In genomic region chr19:36851898-36852297, GRCh38 we compare ENCODE assay signal across 11 cellular contexts. TPM values are rescaled to one million over a fixed set of nuclear protein-coding genes. Genes with fewer than 3 reads are reported as not detected.
A peak's percentile ranks its signal among the peaks of the same experiment; 100 is the strongest.
DNase-seq lines count a peak whose midpoint lies in the region; FAIRE-seq and TF ChIP-seq lines count a peak whose summit lies in the region.
"Had no signal": no experiment of that assay in that cellular context is flagged by ENCODE, and none has a peak within 500 bp of the region (broad histone marks: within the 10 kb centered on the region; RNA-seq: fewer than 3 reads in every experiment).

No MANE protein-coding gene starts in this region.

- TF ChIP-seq EP300 in esophagus muscularis mucosa (IDR thresholded peaks at IDR 0.05), result no peak

- DNase-seq in esophagus muscularis mucosa (ENCODE audit: extremely low spot score), result no peak
- DNase-seq in activated CD4-positive, CD25-positive, alpha-beta regulatory T cell treated with anti-CD3 and anti-CD28 coated beads, Interleukin-2, amount 50 U/mL, for 72 hours, result no peak
- no peak for DNase-seq in small intestine
- no peak for DNase-seq in globus pallidus (ENCODE audit: low spot score)
- DNase-seq in NCI-H1417 (lab: John Stamatoyannopoulos, UW), result no peak
- DNase-seq: foreskin melanocyte, NCI-H187 had no signal

- no peaks in the 10 kb centered on the region for H3K9me3 ChIP-seq in ES-I3 (ENCODE audit: control insufficient read depth, insufficient read depth, low read length)
- H3K9me3 ChIP-seq in OCI-LY1 (ENCODE audit: low read length), result peaks cover 9% of the 10 kb centered on the region
- peaks cover 0 to 19% (median 12%) of the 10 kb centered on the region in 4 donors for H3K9me3 ChIP-seq in esophagus muscularis mucosa
- H3K9me3 ChIP-seq in small intestine (ENCODE audit: control insufficient read depth, low read depth), result no peaks in the 10 kb centered on the region

- no peak for FAIRE-seq in small intestine (lab: Jason Lieb, UNC)

- H3K9ac ChIP-seq in ES-I3 (ENCODE audit: low read depth, low read length) (peak overlapping the region; percentile 76; the same call in 1 of the 2 replicates), OCI-LY1 (ENCODE audit: low read length) (no peak overlapping the region; the same call in 1 of the 2 replicates), rectal smooth muscle tissue (ENCODE audit: low read length) (no peak overlapping the region)

- no peaks in the 10 kb centered on the region for H3K4me1 ChIP-seq in ES-I3 (ENCODE audit: insufficient read depth, low read length)
- H3K4me1 ChIP-seq in OCI-LY1 (ENCODE audit: insufficient read depth, low read length, severe bottlenecking), result peaks cover 7% of the 10 kb centered on the region
- peaks cover 12 to 28% (median 23%) of the 10 kb centered on the region in 4 donors for H3K4me1 ChIP-seq in esophagus muscularis mucosa
- H3K4me1 ChIP-seq in rectal smooth muscle tissue (ENCODE audit: control insufficient read depth, insufficient read depth, low read length), result peaks cover 2% of the 10 kb centered on the region
- peaks cover 2 to 3% of the 10 kb centered on the region in 2 donors for H3K4me1 ChIP-seq in small intestine (ENCODE audit: control insufficient read depth in 2 of 2, insufficient read depth in 1 of 2, low read depth in 1 of 2, low read length in 1 of 2)

- H3K36me3 ChIP-seq in ES-I3 (ENCODE audit: insufficient read depth, low read length), result no peaks in the 10 kb centered on the region
- H3K36me3 ChIP-seq in OCI-LY1 (ENCODE audit: insufficient read depth, low read length), result peaks cover 17% of the 10 kb centered on the region
- peaks cover 4 to 47% (median 27%) of the 10 kb centered on the region in 4 donors for H3K36me3 ChIP-seq in esophagus muscularis mucosa
- H3K36me3 ChIP-seq in rectal smooth muscle tissue (ENCODE audit: control insufficient read depth, insufficient read depth, low read length), result peaks cover 2% of the 10 kb centered on the region
- peaks cover 0 to 10% of the 10 kb centered on the region in 2 donors for H3K36me3 ChIP-seq in small intestine (ENCODE audit: control insufficient read depth in 2 of 2, insufficient read depth in 2 of 2, low read length in 2 of 2)

- H3K27ac ChIP-seq in OCI-LY1 (ENCODE audit: low read depth, low read length, poor library complexity, severe bottlenecking) (no peak overlapping the region), esophagus muscularis mucosa (replicated peaks in 1 of 4) (no peak overlapping the region), rectal smooth muscle tissue (ENCODE audit: low read depth, low read length) (no peak overlapping the region), small intestine (ENCODE audit: low read depth in 1 of 2, low read length in 1 of 2) (no peak overlapping the region)

- no peaks in the 10 kb centered on the region for H3K9me2 ChIP-seq in OCI-LY1 (ENCODE audit: low read depth, low read length)

- H3K4me2 ChIP-seq in OCI-LY1 (ENCODE audit: low read length), result peak overlapping the region; percentile 91

- H3K27me3 ChIP-seq in OCI-LY1 (ENCODE audit: insufficient read depth, low read length) (no peaks in the 10 kb centered on the region), esophagus muscularis mucosa (no peaks in the 10 kb centered on the region), rectal smooth muscle tissue (ENCODE audit: control insufficient read depth, insufficient read depth, low read length) (no peaks in the 10 kb centered on the region), small intestine (ENCODE audit: control insufficient read depth in 2 of 2, insufficient read depth in 2 of 2, low read length in 2 of 2) (no peaks in the 10 kb centered on the region)

- no peaks in the 10 kb centered on the region for H4K20me1 ChIP-seq in OCI-LY1 (ENCODE audit: insufficient read depth, low read length)

- TF ChIP-seq CTCF in OCI-LY1 (IDR thresholded peaks at IDR 0.05; ENCODE audit: low read length), result no peak
- no peak for TF ChIP-seq CTCF in esophagus muscularis mucosa (IDR thresholded peaks at IDR 0.05)

- H3K4me3 ChIP-seq in OCI-LY1 (ENCODE audit: low read depth, low read length, poor library complexity, severe bottlenecking) (peak overlapping the region; percentile 72), esophagus muscularis mucosa (peak overlapping the region; percentile 66 to 95 (median 76)), rectal smooth muscle tissue (ENCODE audit: low read length) (peak overlapping the region; percentile 94), small intestine (ENCODE audit: low read depth in 1 of 2, low read length in 2 of 2) (no peak overlapping the region)

- 95% methylated on average over 3 of the region's 3 CpGs for WGBS in esophagus muscularis mucosa
- 92 to 100% (median 98%) methylated on average over 3 of the region's 3 CpGs for WGBS in small intestine, 3 donors

- intact Hi-C loops in esophagus muscularis mucosa (cut with DNase I), result loop anchor here (5.0 to 10.0 kb wide), 2 partner anchors 65 to 167 kb away; partner anchors contain the start of genes ZNF567, ZNF568 and ZNF829

- H3F3A ChIP-seq in OCI-LY1 (ENCODE audit: insufficient read depth, low read length), result no peaks in the 10 kb centered on the region

- peaks cover 7% of the 10 kb centered on the region for H3K79me2 ChIP-seq in OCI-LY1 (ENCODE audit: insufficient read depth, low read length)

- no peak for TF ChIP-seq POLR2A in esophagus muscularis mucosa (IDR thresholded peaks at IDR 0.05; ENCODE audit: low read depth)

- H2AFZ ChIP-seq in OCI-LY1 (ENCODE audit: low read length), result no peak overlapping the region

RNA-seq across cellular contexts. Expression of gene ZNF345, which starts 1.2 kb away (rescaled TPM):
- total RNA-seq in esophagus muscularis mucosa, result 1 to 10 TPM; 3.0 to 6.6 (median 4.3) TPM
- 1 to 10 TPM in 2 of 3 donors, under 1 TPM in 1; 0.54 to 2.2 (median 1.8) TPM for polyA plus RNA-seq in small intestine
- total RNA-seq: HT-29 had no signal

RNA-seq across cellular contexts. Expression of gene ZNF790, which starts 13.7 kb away (rescaled TPM):
- 10 to 100 TPM in 1 of 4 donors, 1 to 10 TPM in 3; 5.8 to 11.1 (median 7.8) TPM for total RNA-seq in esophagus muscularis mucosa
- 1 to 10 TPM; 1.1 to 2.4 (median 1.4) TPM for polyA plus RNA-seq in small intestine
- total RNA-seq: HT-29 had no signal

Comparison
In these comparisons a context has a peak if more than half of its experiments do, and no peak if none do; other contexts are left out.
1. H3K4me3 ChIP-seq: peak in OCI-LY1 (single experiment), esophagus muscularis mucosa (4 of 4) and rectal smooth muscle tissue (single experiment); none in small intestine (0 of 2).